Comparison of ENCODE assay signal across 1 cellular context in the genomic region with DNA sequence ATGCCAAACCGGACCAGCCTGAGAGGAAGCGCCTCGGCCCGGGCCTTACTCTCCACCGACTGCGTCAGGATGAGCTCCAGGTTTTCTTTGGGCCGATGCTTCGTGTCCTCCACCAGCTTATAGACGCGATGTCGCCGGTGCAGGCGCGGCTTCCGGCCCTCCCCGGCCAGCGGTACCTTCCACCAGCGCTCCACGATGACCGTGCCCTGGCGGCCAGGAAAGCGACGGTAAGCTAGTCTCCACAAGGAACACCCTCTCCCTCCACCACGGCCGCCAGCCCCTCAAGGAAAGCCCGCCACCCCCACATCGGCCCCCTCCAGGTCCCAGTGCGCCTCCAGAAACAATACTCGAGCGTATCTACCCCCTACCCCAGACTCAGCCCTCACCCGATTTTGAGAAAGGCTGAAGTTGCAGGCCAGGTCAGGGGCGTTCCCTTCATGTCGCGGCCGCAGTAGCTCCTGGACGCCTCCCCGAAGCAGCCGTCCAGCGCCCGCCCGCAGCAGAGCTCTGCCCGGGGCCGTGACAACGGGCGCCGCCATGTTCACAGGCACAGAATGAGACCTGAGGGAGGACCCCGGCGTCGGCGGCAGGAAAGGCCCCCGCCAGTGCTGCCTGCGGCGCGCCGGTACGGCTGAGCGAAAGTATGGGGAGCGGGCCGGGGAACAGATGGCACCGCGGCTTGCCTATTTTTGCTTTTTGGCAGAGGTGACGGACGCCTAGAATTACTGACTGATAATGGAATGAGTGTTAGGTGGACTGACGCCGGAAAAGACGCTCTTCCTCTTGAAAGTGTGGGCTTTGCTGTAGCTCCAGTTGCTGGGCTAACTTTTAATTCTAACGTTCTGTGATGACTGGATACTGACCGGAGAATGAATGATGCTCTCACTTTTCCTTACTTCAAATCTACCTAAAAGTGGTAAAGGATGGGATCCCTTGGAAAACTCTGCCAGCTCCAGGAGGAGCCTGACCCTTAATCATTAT.
A peak's percentile ranks its signal among the peaks of the same experiment; 100 is the strongest.
TF ChIP-seq lines count a peak whose summit lies in the region.

A gene (minus strand): TSS at position 556 of the 981 bp plus-strand sequence. CDS start 17 bp downstream, at position 539.

TF ChIP-seq in HepG2, 621 proteins besides CTCF, POLR2A, EP300 and RAD21 (continued from another document and continues in another):
- TF ChIP-seq, protein P1, sequence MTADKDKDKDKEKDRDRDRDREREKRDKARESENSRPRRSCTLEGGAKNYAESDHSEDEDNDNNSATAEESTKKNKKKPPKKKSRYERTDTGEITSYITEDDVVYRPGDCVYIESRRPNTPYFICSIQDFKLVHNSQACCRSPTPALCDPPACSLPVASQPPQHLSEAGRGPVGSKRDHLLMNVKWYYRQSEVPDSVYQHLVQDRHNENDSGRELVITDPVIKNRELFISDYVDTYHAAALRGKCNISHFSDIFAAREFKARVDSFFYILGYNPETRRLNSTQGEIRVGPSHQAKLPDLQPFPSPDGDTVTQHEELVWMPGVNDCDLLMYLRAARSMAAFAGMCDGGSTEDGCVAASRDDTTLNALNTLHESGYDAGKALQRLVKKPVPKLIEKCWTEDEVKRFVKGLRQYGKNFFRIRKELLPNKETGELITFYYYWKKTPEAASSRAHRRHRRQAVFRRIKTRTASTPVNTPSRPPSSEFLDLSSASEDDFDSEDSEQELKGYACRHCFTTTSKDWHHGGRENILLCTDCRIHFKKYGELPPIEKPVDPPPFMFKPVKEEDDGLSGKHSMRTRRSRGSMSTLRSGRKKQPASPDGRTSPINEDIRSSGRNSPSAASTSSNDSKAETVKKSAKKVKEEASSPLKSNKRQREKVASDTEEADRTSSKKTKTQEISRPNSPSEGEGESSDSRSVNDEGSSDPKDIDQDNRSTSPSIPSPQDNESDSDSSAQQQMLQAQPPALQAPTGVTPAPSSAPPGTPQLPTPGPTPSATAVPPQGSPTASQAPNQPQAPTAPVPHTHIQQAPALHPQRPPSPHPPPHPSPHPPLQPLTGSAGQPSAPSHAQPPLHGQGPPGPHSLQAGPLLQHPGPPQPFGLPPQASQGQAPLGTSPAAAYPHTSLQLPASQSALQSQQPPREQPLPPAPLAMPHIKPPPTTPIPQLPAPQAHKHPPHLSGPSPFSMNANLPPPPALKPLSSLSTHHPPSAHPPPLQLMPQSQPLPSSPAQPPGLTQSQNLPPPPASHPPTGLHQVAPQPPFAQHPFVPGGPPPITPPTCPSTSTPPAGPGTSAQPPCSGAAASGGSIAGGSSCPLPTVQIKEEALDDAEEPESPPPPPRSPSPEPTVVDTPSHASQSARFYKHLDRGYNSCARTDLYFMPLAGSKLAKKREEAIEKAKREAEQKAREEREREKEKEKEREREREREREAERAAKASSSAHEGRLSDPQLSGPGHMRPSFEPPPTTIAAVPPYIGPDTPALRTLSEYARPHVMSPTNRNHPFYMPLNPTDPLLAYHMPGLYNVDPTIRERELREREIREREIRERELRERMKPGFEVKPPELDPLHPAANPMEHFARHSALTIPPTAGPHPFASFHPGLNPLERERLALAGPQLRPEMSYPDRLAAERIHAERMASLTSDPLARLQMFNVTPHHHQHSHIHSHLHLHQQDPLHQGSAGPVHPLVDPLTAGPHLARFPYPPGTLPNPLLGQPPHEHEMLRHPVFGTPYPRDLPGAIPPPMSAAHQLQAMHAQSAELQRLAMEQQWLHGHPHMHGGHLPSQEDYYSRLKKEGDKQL (CRISPR knock-in tag; IDR thresholded peaks at IDR 0.05; ENCODE audit: low read depth), result no peak
- TF ChIP-seq, protein P2, sequence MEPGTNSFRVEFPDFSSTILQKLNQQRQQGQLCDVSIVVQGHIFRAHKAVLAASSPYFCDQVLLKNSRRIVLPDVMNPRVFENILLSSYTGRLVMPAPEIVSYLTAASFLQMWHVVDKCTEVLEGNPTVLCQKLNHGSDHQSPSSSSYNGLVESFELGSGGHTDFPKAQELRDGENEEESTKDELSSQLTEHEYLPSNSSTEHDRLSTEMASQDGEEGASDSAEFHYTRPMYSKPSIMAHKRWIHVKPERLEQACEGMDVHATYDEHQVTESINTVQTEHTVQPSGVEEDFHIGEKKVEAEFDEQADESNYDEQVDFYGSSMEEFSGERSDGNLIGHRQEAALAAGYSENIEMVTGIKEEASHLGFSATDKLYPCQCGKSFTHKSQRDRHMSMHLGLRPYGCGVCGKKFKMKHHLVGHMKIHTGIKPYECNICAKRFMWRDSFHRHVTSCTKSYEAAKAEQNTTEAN (CRISPR knock-in tag; conservative IDR thresholded peaks at IDR 0.05), result peak; percentile 40; the same call in 1 of the 2 replicates
- TF ChIP-seq HDAC2 (CRISPR knock-in tag; IDR thresholded peaks at IDR 0.05) (peak; percentile 68), SMARCE1 (IDR thresholded peaks at IDR 0.05; ENCODE audit: borderline replicate concordance) (no peak), NR3C1 (CRISPR knock-in tag; IDR thresholded peaks at IDR 0.05) (no peak), ZSCAN20 (CRISPR knock-in tag; IDR thresholded peaks at IDR 0.05; ENCODE audit: borderline replicate concordance) (0 out of 2 replicates have a peak, but pooled peaks have one; percentile 47), ZNF605 (CRISPR knock-in tag; IDR thresholded peaks at IDR 0.05) (peak; percentile 64; the same call in 1 of the 2 replicates), SCMH1 (CRISPR knock-in tag; IDR thresholded peaks at IDR 0.05; ENCODE audit: borderline replicate concordance) (no peak), ZFP41 (CRISPR knock-in tag; IDR thresholded peaks at IDR 0.05; ENCODE audit: borderline replicate concordance) (no peak), ZNF136 (CRISPR knock-in tag; IDR thresholded peaks at IDR 0.05; ENCODE audit: low read depth) (no peak), ZNF724P (CRISPR knock-in tag; IDR thresholded peaks at IDR 0.05; ENCODE audit: borderline replicate concordance) (no peak), ZNF263 (CRISPR knock-in tag; IDR thresholded peaks at IDR 0.05) (peak; percentile 43; the same call in 1 of the 2 replicates), HNRNPUL1 (IDR thresholded peaks at IDR 0.05; ENCODE audit: low read depth, low read length) (no peak), ELF4 (CRISPR knock-in tag; IDR thresholded peaks at IDR 0.05; ENCODE audit: borderline replicate concordance) (no peak), ZFAT (CRISPR knock-in tag; conservative IDR thresholded peaks at IDR 0.05) (no peak; the same call in 1 of the 2 replicates)
- TF ChIP-seq, protein P3, sequence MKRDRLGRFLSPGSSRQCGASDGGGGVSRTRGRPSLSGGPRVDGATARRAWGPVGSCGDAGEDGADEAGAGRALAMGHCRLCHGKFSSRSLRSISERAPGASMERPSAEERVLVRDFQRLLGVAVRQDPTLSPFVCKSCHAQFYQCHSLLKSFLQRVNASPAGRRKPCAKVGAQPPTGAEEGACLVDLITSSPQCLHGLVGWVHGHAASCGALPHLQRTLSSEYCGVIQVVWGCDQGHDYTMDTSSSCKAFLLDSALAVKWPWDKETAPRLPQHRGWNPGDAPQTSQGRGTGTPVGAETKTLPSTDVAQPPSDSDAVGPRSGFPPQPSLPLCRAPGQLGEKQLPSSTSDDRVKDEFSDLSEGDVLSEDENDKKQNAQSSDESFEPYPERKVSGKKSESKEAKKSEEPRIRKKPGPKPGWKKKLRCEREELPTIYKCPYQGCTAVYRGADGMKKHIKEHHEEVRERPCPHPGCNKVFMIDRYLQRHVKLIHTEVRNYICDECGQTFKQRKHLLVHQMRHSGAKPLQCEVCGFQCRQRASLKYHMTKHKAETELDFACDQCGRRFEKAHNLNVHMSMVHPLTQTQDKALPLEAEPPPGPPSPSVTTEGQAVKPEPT (CRISPR knock-in tag; IDR thresholded peaks at IDR 0.05; ENCODE audit: low read depth), result no peak
- TF ChIP-seq, protein P4, sequence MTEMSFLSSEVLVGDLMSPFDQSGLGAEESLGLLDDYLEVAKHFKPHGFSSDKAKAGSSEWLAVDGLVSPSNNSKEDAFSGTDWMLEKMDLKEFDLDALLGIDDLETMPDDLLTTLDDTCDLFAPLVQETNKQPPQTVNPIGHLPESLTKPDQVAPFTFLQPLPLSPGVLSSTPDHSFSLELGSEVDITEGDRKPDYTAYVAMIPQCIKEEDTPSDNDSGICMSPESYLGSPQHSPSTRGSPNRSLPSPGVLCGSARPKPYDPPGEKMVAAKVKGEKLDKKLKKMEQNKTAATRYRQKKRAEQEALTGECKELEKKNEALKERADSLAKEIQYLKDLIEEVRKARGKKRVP (CRISPR knock-in tag; IDR thresholded peaks at IDR 0.05), result no peak
- TF ChIP-seq, protein P5, sequence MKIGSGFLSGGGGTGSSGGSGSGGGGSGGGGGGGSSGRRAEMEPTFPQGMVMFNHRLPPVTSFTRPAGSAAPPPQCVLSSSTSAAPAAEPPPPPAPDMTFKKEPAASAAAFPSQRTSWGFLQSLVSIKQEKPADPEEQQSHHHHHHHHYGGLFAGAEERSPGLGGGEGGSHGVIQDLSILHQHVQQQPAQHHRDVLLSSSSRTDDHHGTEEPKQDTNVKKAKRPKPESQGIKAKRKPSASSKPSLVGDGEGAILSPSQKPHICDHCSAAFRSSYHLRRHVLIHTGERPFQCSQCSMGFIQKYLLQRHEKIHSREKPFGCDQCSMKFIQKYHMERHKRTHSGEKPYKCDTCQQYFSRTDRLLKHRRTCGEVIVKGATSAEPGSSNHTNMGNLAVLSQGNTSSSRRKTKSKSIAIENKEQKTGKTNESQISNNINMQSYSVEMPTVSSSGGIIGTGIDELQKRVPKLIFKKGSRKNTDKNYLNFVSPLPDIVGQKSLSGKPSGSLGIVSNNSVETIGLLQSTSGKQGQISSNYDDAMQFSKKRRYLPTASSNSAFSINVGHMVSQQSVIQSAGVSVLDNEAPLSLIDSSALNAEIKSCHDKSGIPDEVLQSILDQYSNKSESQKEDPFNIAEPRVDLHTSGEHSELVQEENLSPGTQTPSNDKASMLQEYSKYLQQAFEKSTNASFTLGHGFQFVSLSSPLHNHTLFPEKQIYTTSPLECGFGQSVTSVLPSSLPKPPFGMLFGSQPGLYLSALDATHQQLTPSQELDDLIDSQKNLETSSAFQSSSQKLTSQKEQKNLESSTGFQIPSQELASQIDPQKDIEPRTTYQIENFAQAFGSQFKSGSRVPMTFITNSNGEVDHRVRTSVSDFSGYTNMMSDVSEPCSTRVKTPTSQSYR (CRISPR knock-in tag; IDR thresholded peaks at IDR 0.05; ENCODE audit: borderline replicate concordance), result 0 out of 2 replicates have a peak, but pooled peaks have one; percentile 28
- TF ChIP-seq, protein P6, sequence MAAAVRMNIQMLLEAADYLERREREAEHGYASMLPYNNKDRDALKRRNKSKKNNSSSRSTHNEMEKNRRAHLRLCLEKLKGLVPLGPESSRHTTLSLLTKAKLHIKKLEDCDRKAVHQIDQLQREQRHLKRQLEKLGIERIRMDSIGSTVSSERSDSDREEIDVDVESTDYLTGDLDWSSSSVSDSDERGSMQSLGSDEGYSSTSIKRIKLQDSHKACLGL (CRISPR knock-in tag; IDR thresholded peaks at IDR 0.05), result peak; percentile 83; the same call in 1 of the 2 replicates
- TF ChIP-seq, protein P7, sequence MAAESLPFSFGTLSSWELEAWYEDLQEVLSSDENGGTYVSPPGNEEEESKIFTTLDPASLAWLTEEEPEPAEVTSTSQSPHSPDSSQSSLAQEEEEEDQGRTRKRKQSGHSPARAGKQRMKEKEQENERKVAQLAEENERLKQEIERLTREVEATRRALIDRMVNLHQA (CRISPR knock-in tag; IDR thresholded peaks at IDR 0.05), result no peak
- TF ChIP-seq, protein P8, sequence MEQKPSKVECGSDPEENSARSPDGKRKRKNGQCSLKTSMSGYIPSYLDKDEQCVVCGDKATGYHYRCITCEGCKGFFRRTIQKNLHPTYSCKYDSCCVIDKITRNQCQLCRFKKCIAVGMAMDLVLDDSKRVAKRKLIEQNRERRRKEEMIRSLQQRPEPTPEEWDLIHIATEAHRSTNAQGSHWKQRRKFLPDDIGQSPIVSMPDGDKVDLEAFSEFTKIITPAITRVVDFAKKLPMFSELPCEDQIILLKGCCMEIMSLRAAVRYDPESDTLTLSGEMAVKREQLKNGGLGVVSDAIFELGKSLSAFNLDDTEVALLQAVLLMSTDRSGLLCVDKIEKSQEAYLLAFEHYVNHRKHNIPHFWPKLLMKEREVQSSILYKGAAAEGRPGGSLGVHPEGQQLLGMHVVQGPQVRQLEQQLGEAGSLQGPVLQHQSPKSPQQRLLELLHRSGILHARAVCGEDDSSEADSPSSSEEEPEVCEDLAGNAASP (CRISPR knock-in tag; IDR thresholded peaks at IDR 0.05; ENCODE audit: borderline replicate concordance), result no peak
- TF ChIP-seq, protein P9, sequence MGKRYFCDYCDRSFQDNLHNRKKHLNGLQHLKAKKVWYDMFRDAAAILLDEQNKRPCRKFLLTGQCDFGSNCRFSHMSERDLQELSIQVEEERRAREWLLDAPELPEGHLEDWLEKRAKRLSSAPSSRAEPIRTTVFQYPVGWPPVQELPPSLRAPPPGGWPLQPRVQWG (CRISPR knock-in tag; IDR thresholded peaks at IDR 0.05; ENCODE audit: borderline replicate concordance, low read depth), result no peak
- TF ChIP-seq, protein P10, sequence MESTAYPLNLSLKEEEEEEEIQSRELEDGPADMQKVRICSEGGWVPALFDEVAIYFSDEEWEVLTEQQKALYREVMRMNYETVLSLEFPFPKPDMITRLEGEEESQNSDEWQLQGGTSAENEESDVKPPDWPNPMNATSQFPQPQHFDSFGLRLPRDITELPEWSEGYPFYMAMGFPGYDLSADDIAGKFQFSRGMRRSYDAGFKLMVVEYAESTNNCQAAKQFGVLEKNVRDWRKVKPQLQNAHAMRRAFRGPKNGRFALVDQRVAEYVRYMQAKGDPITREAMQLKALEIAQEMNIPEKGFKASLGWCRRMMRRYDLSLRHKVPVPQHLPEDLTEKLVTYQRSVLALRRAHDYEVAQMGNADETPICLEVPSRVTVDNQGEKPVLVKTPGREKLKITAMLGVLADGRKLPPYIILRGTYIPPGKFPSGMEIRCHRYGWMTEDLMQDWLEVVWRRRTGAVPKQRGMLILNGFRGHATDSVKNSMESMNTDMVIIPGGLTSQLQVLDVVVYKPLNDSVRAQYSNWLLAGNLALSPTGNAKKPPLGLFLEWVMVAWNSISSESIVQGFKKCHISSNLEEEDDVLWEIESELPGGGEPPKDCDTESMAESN (CRISPR knock-in tag; conservative IDR thresholded peaks at IDR 0.05), result peak; percentile 50; the same call in 1 of the 2 replicates
- TF ChIP-seq, protein P11, sequence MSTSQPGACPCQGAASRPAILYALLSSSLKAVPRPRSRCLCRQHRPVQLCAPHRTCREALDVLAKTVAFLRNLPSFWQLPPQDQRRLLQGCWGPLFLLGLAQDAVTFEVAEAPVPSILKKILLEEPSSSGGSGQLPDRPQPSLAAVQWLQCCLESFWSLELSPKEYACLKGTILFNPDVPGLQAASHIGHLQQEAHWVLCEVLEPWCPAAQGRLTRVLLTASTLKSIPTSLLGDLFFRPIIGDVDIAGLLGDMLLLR (CRISPR knock-in tag; IDR thresholded peaks at IDR 0.05), result 0 out of 2 replicates have a peak, but pooled peaks have one; percentile 24
- TF ChIP-seq, protein P12, sequence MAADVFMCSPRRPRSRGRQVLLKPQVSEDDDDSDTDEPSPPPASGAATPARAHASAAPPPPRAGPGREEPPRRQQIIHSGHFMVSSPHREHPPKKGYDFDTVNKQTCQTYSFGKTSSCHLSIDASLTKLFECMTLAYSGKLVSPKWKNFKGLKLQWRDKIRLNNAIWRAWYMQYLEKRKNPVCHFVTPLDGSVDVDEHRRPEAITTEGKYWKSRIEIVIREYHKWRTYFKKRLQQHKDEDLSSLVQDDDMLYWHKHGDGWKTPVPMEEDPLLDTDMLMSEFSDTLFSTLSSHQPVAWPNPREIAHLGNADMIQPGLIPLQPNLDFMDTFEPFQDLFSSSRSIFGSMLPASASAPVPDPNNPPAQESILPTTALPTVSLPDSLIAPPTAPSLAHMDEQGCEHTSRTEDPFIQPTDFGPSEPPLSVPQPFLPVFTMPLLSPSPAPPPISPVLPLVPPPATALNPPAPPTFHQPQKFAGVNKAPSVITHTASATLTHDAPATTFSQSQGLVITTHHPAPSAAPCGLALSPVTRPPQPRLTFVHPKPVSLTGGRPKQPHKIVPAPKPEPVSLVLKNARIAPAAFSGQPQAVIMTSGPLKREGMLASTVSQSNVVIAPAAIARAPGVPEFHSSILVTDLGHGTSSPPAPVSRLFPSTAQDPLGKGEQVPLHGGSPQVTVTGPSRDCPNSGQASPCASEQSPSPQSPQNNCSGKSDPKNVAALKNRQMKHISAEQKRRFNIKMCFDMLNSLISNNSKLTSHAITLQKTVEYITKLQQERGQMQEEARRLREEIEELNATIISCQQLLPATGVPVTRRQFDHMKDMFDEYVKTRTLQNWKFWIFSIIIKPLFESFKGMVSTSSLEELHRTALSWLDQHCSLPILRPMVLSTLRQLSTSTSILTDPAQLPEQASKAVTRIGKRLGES (CRISPR knock-in tag; IDR thresholded peaks at IDR 0.05; ENCODE audit: borderline replicate concordance), result 0 out of 2 replicates have a peak, but pooled peaks have one; percentile 73
